8 cellular contexts compared by ENCODE assay signal in the genomic region with DNA sequence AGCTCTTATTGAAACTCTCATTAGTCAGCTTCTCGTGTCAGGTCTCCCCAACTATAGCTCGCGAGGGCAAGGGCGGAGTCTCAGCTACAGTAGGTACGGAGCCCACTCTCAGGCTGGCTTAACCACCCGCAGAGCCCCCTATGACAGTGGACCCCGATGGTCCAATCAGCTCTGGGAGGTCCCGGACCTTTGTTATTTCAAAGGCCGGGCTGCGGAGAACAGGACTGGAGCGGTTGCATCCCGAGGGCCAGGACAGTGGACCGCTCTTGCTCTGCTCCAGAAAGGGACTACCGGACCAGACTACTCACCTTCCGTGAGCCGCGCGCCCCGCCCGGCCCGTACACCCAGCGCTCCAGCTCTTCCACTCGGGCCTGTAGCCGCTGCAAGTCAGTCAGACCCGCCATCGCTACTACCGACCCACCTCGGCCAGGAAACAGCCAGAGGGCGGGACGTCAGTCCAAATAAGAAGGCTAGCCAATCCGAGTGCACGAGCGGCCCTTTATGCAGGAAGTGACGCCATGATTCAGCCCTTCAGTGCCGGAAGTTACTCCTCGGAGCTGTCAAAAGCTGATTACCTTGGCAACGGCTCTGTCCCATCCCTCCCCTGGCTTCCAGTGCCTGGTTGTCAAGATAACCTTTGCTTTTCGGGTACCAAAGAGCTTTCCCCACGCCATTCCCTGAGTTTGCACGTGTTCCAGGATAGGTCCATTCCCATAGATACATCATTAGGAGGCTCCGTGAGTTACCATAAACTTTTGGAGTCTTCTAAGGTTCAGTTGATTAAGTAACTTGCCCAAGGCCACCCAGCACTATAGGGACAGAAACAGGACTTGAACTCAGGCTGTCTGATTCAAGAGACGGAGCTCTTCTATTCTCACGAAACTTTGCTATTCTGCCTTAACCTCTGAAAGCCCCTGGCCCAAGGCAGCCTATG.
A peak's percentile ranks its signal among the peaks of the same experiment; 100 is the strongest.
DNase-seq lines count a peak whose midpoint lies in the region; ATAC-seq and TF ChIP-seq lines count a peak whose summit lies in the region.

A gene (minus strand): TSS at position 435 of the 934 bp plus-strand sequence. CDS start 31 bp downstream, at position 404.

- H3K27ac ChIP-seq in layer of hippocampus (ENCODE audit: low read depth, low read length) = peak within 1 kb of the TSS; percentile 9

- ATAC-seq in GM19043 (IDR thresholded peaks at IDR 0.05; ENCODE audit: low read depth, unreplicated experiment) (peak; percentile 99), HG03378 (IDR thresholded peaks at IDR 0.05; ENCODE audit: unreplicated experiment) (peak; percentile 96)

- peaks cover 15% of the 10 kb centered on the region for H3K27me3 ChIP-seq in layer of hippocampus (ENCODE audit: control insufficient read depth, insufficient read depth, low read length)

- peak; percentile 97 for DNase-seq in AG20443 (ENCODE audit: low spot score)
- peak; percentile 55 for DNase-seq in NCI-H510A treated with DMSO at 0.1 percent for 48 hours (lab: John Stamatoyannopoulos, UW)
- peak; percentile 80 to 81 for DNase-seq in activated CD4-positive, alpha-beta T cell treated with anti-CD3 and anti-CD28 coated beads for 24 hours (ENCODE audit: low read depth in 2 of 2)
- peak; percentile 97 for DNase-seq in choroid plexus epithelial cell (ENCODE audit: low read depth)
- DNase-seq in stimulated activated CD4-positive, alpha-beta T cell treated with anti-CD3 and anti-CD28 coated beads, Interleukin-1b, Interleukin-23, amount 100 ng/mL, for 4 hours (ENCODE audit: low read depth in 2 of 2) = peak; percentile 71 to 80

- no peak for TF ChIP-seq CTCF in choroid plexus epithelial cell (conservative IDR thresholded peaks at IDR 0.05; ENCODE audit: low read depth, low read length)

- peak within 1 kb of the TSS; percentile 79 for H3K4me3 ChIP-seq in choroid plexus epithelial cell (ENCODE audit: low read depth, low read length)

Comparison
In these comparisons a context has a peak if more than half of its experiments do, and no peak if none do; other contexts are left out.
1. Peak in every context shown above with its lines: DNase-seq, ATAC-seq, H3K4me3 ChIP-seq and H3K27ac ChIP-seq.